In genomic region chr10:59304521-59305097, GRCh38 we compare ENCODE assay signal across 36 cellular contexts. TPM values are rescaled to one million over a fixed set of nuclear protein-coding genes. Genes with fewer than 3 reads are reported as not detected.
"Had no signal": no experiment of that assay in that cellular context is flagged by ENCODE, and none has a peak within 500 bp of the region (broad histone marks: within the 10 kb centered on the region; RNA-seq: fewer than 3 reads in every experiment).

No MANE protein-coding gene starts in this region.

- DNase-seq: activated B cell treated with CpG ODN at 0.5 μM for 24 hours; activated CD4-positive, alpha-beta memory T cell treated with anti-CD3 and anti-CD28 coated beads, Interleukin-2, amount 10 ng/mL, durations not matched to agents 7 days and 5 days; activated CD4-positive, alpha-beta T cell treated with anti-CD3 and anti-CD28 coated beads for 4 hours; activated CD4-positive, alpha-beta T cell treated with anti-CD3 and anti-CD28 coated beads, Interleukin-2, amount 10 ng/mL, durations not matched to agents 7 days and 5 days; activated CD4-positive, alpha-beta T cell treated with anti-CD3 and anti-CD28 coated beads, Interleukin-2, amount 50 U/mL, for 4 hours; activated CD4-positive, CD25-positive, alpha-beta regulatory T cell treated with anti-CD3 and anti-CD28 coated beads, Interleukin-2, amount 50 U/mL, for 72 hours; activated CD8-positive, alpha-beta memory T cell treated with anti-CD3 and anti-CD28 coated beads, Interleukin-2, amount 50 U/mL, for 48 hours; activated gamma-delta T cell; activated naive CD4-positive, alpha-beta T cell; activated naive CD4-positive, alpha-beta T cell treated with anti-CD3 and anti-CD28 coated beads, Interleukin-2, amount 10 ng/mL, durations not matched to agents 7 days and 5 days; activated naive CD8-positive, alpha-beta T cell treated with anti-CD3 and anti-CD28 coated beads, Interleukin-2, amount 10 ng/mL, durations not matched to agents 7 days and 5 days; activated T-cell treated with anti-CD3 and anti-CD28 coated beads for 4 hours; activated T-cell treated with anti-CD3 and anti-CD28 coated beads, Interleukin-2, amount 50 U/mL, for 24 hours; activated T-cell treated with anti-CD3 and anti-CD28 coated beads, Interleukin-2, amount 50 U/mL, for 72 hours; anterior cingulate cortex; brain microvascular endothelial cell; caudate nucleus; cortex of kidney; dermis blood vessel endothelial cell; effector CD8-positive, alpha-beta T cell; erythroblast; foreskin melanocyte; heart right ventricle; T-helper 1 cell; T-helper 17 cell; T1000; WERI-Rb-1 had no signal

- ATAC-seq: activated naive CD4-positive, alpha-beta T cell treated with anti-CD3 and anti-CD28 coated beads, Interleukin-2, amount 50 U/mL, for 72 hours; activated T-cell treated with anti-CD3 and anti-CD28 coated beads, Interleukin-2, amount 50 U/mL, for 72 hours; gastroesophageal sphincter; heart right ventricle; T-helper 17 cell had no signal

- H3K9me3 ChIP-seq: esophagus muscularis mucosa, gastroesophageal sphincter, heart right ventricle had no signal

- H3K4me3 Mint-ChIP-seq: activated B cell treated with CpG ODN at 0.5 μM for 24 hours; activated CD4-positive, alpha-beta memory T cell treated with anti-CD3 and anti-CD28 coated beads, Interleukin-2, amount 10 ng/mL, durations not matched to agents 7 days and 5 days; activated CD4-positive, alpha-beta T cell treated with anti-CD3 and anti-CD28 coated beads, Interleukin-2, amount 10 ng/mL, durations not matched to agents 7 days and 5 days; activated naive CD4-positive, alpha-beta T cell treated with anti-CD3 and anti-CD28 coated beads, Interleukin-2, amount 10 ng/mL, durations not matched to agents 7 days and 5 days; activated naive CD8-positive, alpha-beta T cell treated with anti-CD3 and anti-CD28 coated beads, Interleukin-2, amount 10 ng/mL, durations not matched to agents 7 days and 5 days; activated T-cell treated with anti-CD3 and anti-CD28 coated beads, Interleukin-2, amount 50 U/mL, for 24 hours; activated T-cell treated with anti-CD3 and anti-CD28 coated beads, Interleukin-2, amount 50 U/mL, for 72 hours; T-helper 17 cell; T-helper 2 cell treated with Interferon-gamma antibody and Interleukin-4, amounts not matched to agents 5 μg/mL and 100 μg/mL, for 36 hours had no signal

- H3K79me2 ChIP-seq: hepatocyte had no signal

- H3K36me3 ChIP-seq: brain microvascular endothelial cell, heart right ventricle, WERI-Rb-1 had no signal

- H3K4me3 ChIP-seq: esophagus muscularis mucosa, gastroesophageal sphincter, heart right ventricle, hepatocyte had no signal

- H2AFZ ChIP-seq: hepatocyte had no signal

- H3K36me3 Mint-ChIP-seq: activated naive CD4-positive, alpha-beta T cell treated with anti-CD3 and anti-CD28 coated beads, Interleukin-2, amount 10 ng/mL, durations not matched to agents 7 days and 5 days; activated naive CD4-positive, alpha-beta T cell treated with anti-CD3 and anti-CD28 coated beads, Interleukin-2, amount 50 U/mL, for 72 hours; activated naive CD8-positive, alpha-beta T cell treated with anti-CD3 and anti-CD28 coated beads, Interleukin-2, amount 10 ng/mL, durations not matched to agents 7 days and 5 days had no signal

- H3K27ac Mint-ChIP-seq: activated B cell treated with CpG ODN at 0.5 μM for 24 hours; activated CD4-positive, alpha-beta memory T cell treated with anti-CD3 and anti-CD28 coated beads, Interleukin-2, amount 10 ng/mL, durations not matched to agents 7 days and 5 days; activated CD4-positive, alpha-beta T cell treated with anti-CD3 and anti-CD28 coated beads, Interleukin-2, amount 10 ng/mL, durations not matched to agents 7 days and 5 days; activated naive CD4-positive, alpha-beta T cell treated with anti-CD3 and anti-CD28 coated beads, Interleukin-2, amount 10 ng/mL, durations not matched to agents 7 days and 5 days; activated naive CD8-positive, alpha-beta T cell treated with anti-CD3 and anti-CD28 coated beads, Interleukin-2, amount 10 ng/mL, durations not matched to agents 7 days and 5 days; activated T-cell treated with anti-CD3 and anti-CD28 coated beads, Interleukin-2, amount 50 U/mL, for 24 hours; activated T-cell treated with anti-CD3 and anti-CD28 coated beads, Interleukin-2, amount 50 U/mL, for 72 hours; T-helper 17 cell; T-helper 2 cell treated with Interferon-gamma antibody and Interleukin-4, amounts not matched to agents 5 μg/mL and 100 μg/mL, for 36 hours had no signal

- H3K27me3 Mint-ChIP-seq: activated B cell treated with CpG ODN at 0.5 μM for 24 hours; activated CD4-positive, alpha-beta memory T cell treated with anti-CD3 and anti-CD28 coated beads, Interleukin-2, amount 10 ng/mL, durations not matched to agents 7 days and 5 days; activated CD4-positive, alpha-beta T cell treated with anti-CD3 and anti-CD28 coated beads, Interleukin-2, amount 10 ng/mL, durations not matched to agents 7 days and 5 days; activated naive CD4-positive, alpha-beta T cell treated with anti-CD3 and anti-CD28 coated beads, Interleukin-2, amount 10 ng/mL, durations not matched to agents 7 days and 5 days; activated naive CD8-positive, alpha-beta T cell treated with anti-CD3 and anti-CD28 coated beads, Interleukin-2, amount 10 ng/mL, durations not matched to agents 7 days and 5 days; activated T-cell treated with anti-CD3 and anti-CD28 coated beads, Interleukin-2, amount 50 U/mL, for 24 hours; T-helper 17 cell had no signal

- H3K27ac ChIP-seq: brain microvascular endothelial cell, heart right ventricle, hepatocyte, WERI-Rb-1 had no signal

- H3K4me1 Mint-ChIP-seq: activated B cell treated with CpG ODN at 0.5 μM for 24 hours; activated CD4-positive, alpha-beta memory T cell treated with anti-CD3 and anti-CD28 coated beads, Interleukin-2, amount 10 ng/mL, durations not matched to agents 7 days and 5 days; activated CD4-positive, alpha-beta T cell treated with anti-CD3 and anti-CD28 coated beads, Interleukin-2, amount 10 ng/mL, durations not matched to agents 7 days and 5 days; activated naive CD4-positive, alpha-beta T cell treated with anti-CD3 and anti-CD28 coated beads, Interleukin-2, amount 10 ng/mL, durations not matched to agents 7 days and 5 days; activated naive CD8-positive, alpha-beta T cell treated with anti-CD3 and anti-CD28 coated beads, Interleukin-2, amount 10 ng/mL, durations not matched to agents 7 days and 5 days; T-helper 17 cell had no signal

- H3K4me2 ChIP-seq: hepatocyte had no signal

- H3K9me3 Mint-ChIP-seq: activated B cell treated with CpG ODN at 0.5 μM for 24 hours; activated CD4-positive, alpha-beta memory T cell treated with anti-CD3 and anti-CD28 coated beads, Interleukin-2, amount 10 ng/mL, durations not matched to agents 7 days and 5 days; activated CD4-positive, alpha-beta T cell treated with anti-CD3 and anti-CD28 coated beads, Interleukin-2, amount 10 ng/mL, durations not matched to agents 7 days and 5 days; activated naive CD4-positive, alpha-beta T cell treated with anti-CD3 and anti-CD28 coated beads, Interleukin-2, amount 10 ng/mL, durations not matched to agents 7 days and 5 days; activated naive CD8-positive, alpha-beta T cell treated with anti-CD3 and anti-CD28 coated beads, Interleukin-2, amount 10 ng/mL, durations not matched to agents 7 days and 5 days; activated T-cell treated with anti-CD3 and anti-CD28 coated beads, Interleukin-2, amount 50 U/mL, for 24 hours; T-helper 2 cell treated with Interferon-gamma antibody and Interleukin-4, amounts not matched to agents 5 μg/mL and 100 μg/mL, for 36 hours had no signal

- H3K27me3 ChIP-seq: brain microvascular endothelial cell, esophagus muscularis mucosa, gastroesophageal sphincter, heart right ventricle, hepatocyte had no signal

- FAIRE-seq: astrocyte, colon, endometrium, endothelial cell of umbilical vein had no signal

RNA-seq across cellular contexts. Expression of gene FAM13C, which starts 57.7 kb away (rescaled TPM):
- total RNA-seq: activated B cell treated with CpG ODN at 0.5 μM for 24 hours; activated CD4-positive, alpha-beta memory T cell treated with anti-CD3 and anti-CD28 coated beads, Interleukin-2, amount 10 ng/mL, durations not matched to agents 7 days and 5 days; activated CD4-positive, alpha-beta T cell treated with anti-CD3 and anti-CD28 coated beads, Interleukin-2, amount 10 ng/mL, durations not matched to agents 7 days and 5 days; activated naive CD8-positive, alpha-beta T cell treated with anti-CD3 and anti-CD28 coated beads, Interleukin-2, amount 10 ng/mL, durations not matched to agents 7 days and 5 days; activated T-cell treated with anti-CD3 and anti-CD28 coated beads, Interleukin-2, amount 50 U/mL, for 72 hours; endothelial cell of umbilical vein; T-helper 17 cell had no signal
